8 cellular contexts compared by ENCODE assay signal in the genomic region with DNA sequence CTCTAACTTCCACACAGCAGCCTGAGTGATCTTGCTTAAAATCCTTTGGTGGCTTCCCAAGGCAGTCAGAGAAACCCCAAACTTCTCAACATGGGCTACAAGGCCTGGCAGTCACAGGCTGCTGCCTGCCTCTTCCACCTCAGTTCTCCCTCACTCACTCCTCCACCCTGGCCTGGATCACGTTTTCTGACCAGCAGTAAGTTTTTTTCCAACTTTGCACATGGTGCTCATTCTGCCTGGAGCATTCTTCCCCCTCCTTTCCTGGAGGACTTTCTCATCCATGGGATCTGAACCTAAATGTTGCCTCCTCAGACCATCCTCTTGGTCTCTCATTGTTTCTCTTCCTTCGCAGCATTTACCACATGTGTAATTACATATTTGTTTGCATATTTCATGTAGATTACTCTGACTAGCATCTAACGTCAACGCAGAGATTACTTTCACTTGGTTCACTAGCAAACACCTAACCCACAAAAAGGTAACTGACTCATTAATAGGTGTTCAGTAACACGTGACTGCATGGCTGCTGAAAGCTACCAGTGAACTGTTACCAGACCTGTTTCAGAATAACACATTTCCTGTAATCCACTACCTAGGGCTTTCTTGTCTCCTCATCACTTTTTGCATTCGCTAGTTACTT. TPM values are rescaled to one million over a fixed set of nuclear protein-coding genes. Genes with fewer than 3 reads are reported as not detected.
DNase-seq lines count a peak whose midpoint lies in the region; ATAC-seq, FAIRE-seq and TF ChIP-seq lines count a peak whose summit lies in the region.

No MANE protein-coding gene starts in this region.

- no peaks in the 10 kb centered on the region for H3K9me3 ChIP-seq in neural progenitor cell (ENCODE audit: low read depth)

- peaks cover 85% of the 10 kb centered on the region for H3K4me1 Mint-ChIP-seq in activated T-cell treated with anti-CD3 and anti-CD28 coated beads, Interleukin-2, amount 50 U/mL, for 72 hours (ENCODE audit: low read depth)
- H3K4me1 Mint-ChIP-seq in neural crest cell (peaks cover 12% of the 10 kb centered on the region), neural progenitor cell (peaks cover 7% of the 10 kb centered on the region)

- no peaks in the 10 kb centered on the region for H3K27me3 ChIP-seq in neural progenitor cell

- no peak overlapping the region for H3K9ac ChIP-seq in neural progenitor cell

- peak overlapping the region; percentile 70 to 82 for H3K4me3 Mint-ChIP-seq in activated T-cell treated with anti-CD3 and anti-CD28 coated beads, Interleukin-2, amount 50 U/mL, for 72 hours
- H3K4me3 Mint-ChIP-seq in neural crest cell: no peak overlapping the region
- H3K4me3 Mint-ChIP-seq in neural progenitor cell: no peak overlapping the region

- H3K4me2 ChIP-seq in neural progenitor cell: no peak overlapping the region

- H3K27ac Mint-ChIP-seq in activated T-cell treated with anti-CD3 and anti-CD28 coated beads, Interleukin-2, amount 50 U/mL, for 72 hours: peak overlapping the region; percentile 86
- H3K27ac Mint-ChIP-seq in neural crest cell (ENCODE audit: unreplicated experiment): peak overlapping the region; percentile 6
- no peak overlapping the region for H3K27ac Mint-ChIP-seq in neural progenitor cell

- H4K20me1 ChIP-seq in neural progenitor cell (ENCODE audit: low read depth): peaks cover 16% of the 10 kb centered on the region

- TF ChIP-seq CTCF in neural crest cell (conservative IDR thresholded peaks at IDR 0.05) (no peak), neural progenitor cell (IDR thresholded peaks at IDR 0.05) (no peak)

- DNase-seq in activated T-cell treated with anti-CD3 and anti-CD28 coated beads for 24 hours (ENCODE audit: low read depth) (peak; percentile 34), neural crest cell (ENCODE audit: low read depth, low spot score) (no peak), urothelium cell line (ENCODE audit: low spot score) (no peak), SW 1271 (lab: John Stamatoyannopoulos, UW) (no peak), neural progenitor cell (ENCODE audit: low spot score) (no peak)
- no peak for DNase-seq in activated T-cell treated with anti-CD3 and anti-CD28 coated beads, Interleukin-2, amount 50 U/mL, for 48 hours
- peak; percentile 49 to 64 for DNase-seq in activated T-cell treated with anti-CD3 and anti-CD28 coated beads, Interleukin-2, amount 50 U/mL, for 72 hours

- H3K4me3 ChIP-seq in neural progenitor cell: no peak overlapping the region

- no peaks in the 10 kb centered on the region for H3F3A ChIP-seq in neural progenitor cell (ENCODE audit: low read depth)

- peak; percentile 89 for ATAC-seq in HG03354 (IDR thresholded peaks at IDR 0.05; ENCODE audit: poor library complexity, severe bottlenecking, unreplicated experiment)
- peak; percentile 90 to 94 for ATAC-seq in activated T-cell treated with anti-CD3 and anti-CD28 coated beads, Interleukin-2, amount 50 U/mL, for 72 hours (replicated peaks in 1 of 2)

- no peaks in the 10 kb centered on the region for H3K9me3 Mint-ChIP-seq in activated T-cell treated with anti-CD3 and anti-CD28 coated beads, Interleukin-2, amount 50 U/mL, for 72 hours
- no peaks in the 10 kb centered on the region for H3K9me3 Mint-ChIP-seq in neural crest cell
- no peaks in the 10 kb centered on the region for H3K9me3 Mint-ChIP-seq in neural progenitor cell

- H3K27ac ChIP-seq in neural progenitor cell: no peak overlapping the region

- peaks cover 94% of the 10 kb centered on the region for H3K79me2 ChIP-seq in neural progenitor cell (ENCODE audit: low read depth)

- H3K4me1 ChIP-seq in neural progenitor cell: no peaks in the 10 kb centered on the region

- H3K27me3 Mint-ChIP-seq in activated T-cell treated with anti-CD3 and anti-CD28 coated beads, Interleukin-2, amount 50 U/mL, for 72 hours (ENCODE audit: low read depth): no peaks in the 10 kb centered on the region
- H3K27me3 Mint-ChIP-seq in neural crest cell (ENCODE audit: low read depth): no peaks in the 10 kb centered on the region
- peaks cover 2% of the 10 kb centered on the region for H3K27me3 Mint-ChIP-seq in neural progenitor cell (ENCODE audit: insufficient read depth, low read depth)

- H3K36me3 Mint-ChIP-seq in activated T-cell treated with anti-CD3 and anti-CD28 coated beads, Interleukin-2, amount 50 U/mL, for 72 hours (ENCODE audit: insufficient read depth in 2 of 2): peaks cover 13 to 39% of the 10 kb centered on the region in 2 donors
- H3K36me3 Mint-ChIP-seq in neural crest cell (ENCODE audit: low read depth): peaks cover 7% of the 10 kb centered on the region
- peaks cover 31% of the 10 kb centered on the region for H3K36me3 Mint-ChIP-seq in neural progenitor cell

- H3K36me3 ChIP-seq in neural progenitor cell: no peaks in the 10 kb centered on the region

- H2AFZ ChIP-seq in neural progenitor cell (replicated peaks): no peak overlapping the region

- no peak for FAIRE-seq in urothelium cell line (lab: Jason Lieb, UNC)

RNA-seq across cellular contexts. Expression of gene GNA13, which starts 17.1 kb away (rescaled TPM):
- 10 to 100 TPM; 79.0 to 85.8 TPM for total RNA-seq in activated T-cell treated with anti-CD3 and anti-CD28 coated beads, Interleukin-2, amount 50 U/mL, for 72 hours
- total RNA-seq in neural crest cell (48.1 and 49.9 TPM in 2 replicates), neural progenitor cell (ENCODE audit: low replicate concordance) (51.7 and 73.8 TPM in 2 replicates)

Comparison
In these comparisons a context has a peak if more than half of its experiments do, and no peak if none do; other contexts are left out.
1. DNase-seq: peak in activated T-cell treated with anti-CD3 and anti-CD28 coated beads for 24 hours (single experiment) and activated T-cell treated with anti-CD3 and anti-CD28 coated beads, Interleukin-2, amount 50 U/mL, for 72 hours (2 of 2); none in activated T-cell treated with anti-CD3 and anti-CD28 coated beads, Interleukin-2, amount 50 U/mL, for 48 hours (0 of 2), neural crest cell (single experiment), urothelium cell line (single experiment), SW 1271 (0 of 2) and neural progenitor cell (single experiment).
2. H3K4me3 Mint-ChIP-seq: peak in activated T-cell treated with anti-CD3 and anti-CD28 coated beads, Interleukin-2, amount 50 U/mL, for 72 hours (2 of 2); none in neural crest cell (single experiment) and neural progenitor cell (single experiment).